Comparison of ENCODE assay signal across 14 cellular contexts in the genomic region with DNA sequence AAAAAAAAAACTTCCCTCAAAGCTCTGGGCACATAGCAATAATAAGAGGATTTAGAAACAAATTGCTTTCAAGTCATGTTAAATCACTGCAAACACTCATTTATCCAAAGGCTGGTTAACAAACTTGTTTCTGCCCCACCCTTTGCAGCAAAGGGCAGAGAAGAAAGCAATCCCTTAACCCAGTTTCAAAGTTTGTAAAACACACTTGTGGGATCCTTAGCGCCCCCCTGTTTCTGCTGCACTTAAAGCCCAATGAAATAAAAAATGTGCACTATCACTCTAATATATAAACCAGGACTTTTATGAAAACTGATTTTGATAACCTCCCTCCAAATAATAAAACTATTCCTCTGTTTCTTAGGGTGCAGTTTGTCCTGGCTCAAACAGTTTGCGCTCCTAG. TPM values are rescaled to one million over a fixed set of nuclear protein-coding genes. Genes with fewer than 3 reads are reported as not detected.
A peak's percentile ranks its signal among the peaks of the same experiment; 100 is the strongest.
DNase-seq lines count a peak whose midpoint lies in the region; ATAC-seq and TF ChIP-seq lines count a peak whose summit lies in the region.
"Had no signal": no experiment of that assay in that cellular context is flagged by ENCODE, and none has a peak within 500 bp of the region (broad histone marks: within the 10 kb centered on the region; RNA-seq: fewer than 3 reads in every experiment).

No MANE protein-coding gene starts in this region.

- no peak overlapping the region for H3K4me2 ChIP-seq in DND-41 (ENCODE audit: insufficient read depth, low read length)
- H3K4me2 ChIP-seq in PC-3 (ENCODE audit: low read length), result peak overlapping the region; percentile 92

- no peaks in the 10 kb centered on the region for H3K9me2 ChIP-seq in PC-3 (replicated peaks; ENCODE audit: low read length)

- BruUV-seq in PC-3 (replicated peaks; lab: Mats Ljungman, UMichigan), result no TSS peak

- H2AFZ ChIP-seq in DND-41 (ENCODE audit: low read depth, low read length), result no peak overlapping the region
- H2AFZ ChIP-seq in PC-3 (ENCODE audit: low read length), result peak overlapping the region; percentile 98

- H3K4me3 ChIP-seq in DND-41 (ENCODE audit: low read depth in 1 of 2, low read length in 2 of 2), result no peak overlapping the region
- peak overlapping the region; percentile 72 for H3K4me3 ChIP-seq in PC-3 (ENCODE audit: low read length)
- H3K4me3 ChIP-seq in fibroblast of pulmonary artery (replicated peaks; ENCODE audit: low read depth, low read length), result peak overlapping the region; percentile 70

- H3K4me1 ChIP-seq in DND-41 (ENCODE audit: insufficient read depth, low read length), result peaks cover 43% of the 10 kb centered on the region
- no peaks in the 10 kb centered on the region for H3K4me1 ChIP-seq in PC-3 (ENCODE audit: insufficient read depth, low read length)
- H3K4me1 ChIP-seq in foreskin keratinocyte, result no peaks in the 10 kb centered on the region

- H4K20me1 ChIP-seq in DND-41 (ENCODE audit: insufficient read depth, low read length), result no peaks in the 10 kb centered on the region
- no peaks in the 10 kb centered on the region for H4K20me1 ChIP-seq in PC-3 (ENCODE audit: low read length)

- peaks cover 3% of the 10 kb centered on the region; the same call in 1 of the 2 replicates for H3K36me3 ChIP-seq in DND-41 (ENCODE audit: insufficient read depth, low read length)
- H3K36me3 ChIP-seq in PC-3 (ENCODE audit: low read depth, low read length), result no peaks in the 10 kb centered on the region
- H3K36me3 ChIP-seq: gastroesophageal sphincter had no signal

- H3F3A ChIP-seq in PC-3 (ENCODE audit: low read length, unreplicated experiment), result no peaks in the 10 kb centered on the region

- H3K9me3 ChIP-seq in DND-41 (ENCODE audit: insufficient read depth, low read length, severe bottlenecking), result peaks cover 38% of the 10 kb centered on the region
- H3K9me3 ChIP-seq in PC-3 (ENCODE audit: low read length), result no peaks in the 10 kb centered on the region
- H3K9me3 ChIP-seq: gastroesophageal sphincter had no signal

- CTCF ChIA-PET in PC-3 (lab: Charles Lee), result interaction anchor here (0.6 to 1.5 kb wide), 4 partner anchors 175 to 1632 kb away, joined by 3 to 8 read pairs (median 4); no protein-coding TSS in a partner anchor

- H3K9ac ChIP-seq in DND-41 (ENCODE audit: low read depth, low read length), result no peak overlapping the region
- H3K9ac ChIP-seq in PC-3 (ENCODE audit: low read length), result no peak overlapping the region

- POLR2A ChIA-PET in PC-3 (lab: Charles Lee; ENCODE audit: unreplicated experiment), result no interaction called here

- H3K79me2 ChIP-seq in DND-41 (ENCODE audit: insufficient read depth, low read length) (no peaks in the 10 kb centered on the region), PC-3 (ENCODE audit: low read length) (no peaks in the 10 kb centered on the region)

- TF ChIP-seq CTCF in DND-41 (IDR thresholded peaks at IDR 0.05; ENCODE audit: borderline replicate concordance, extremely low read depth, low read length, poor library complexity, severe bottlenecking), result no peak
- 0 out of 2 replicates have a peak, but pooled peaks have one; percentile 13 for TF ChIP-seq CTCF in PC-3 (conservative IDR thresholded peaks at IDR 0.05; ENCODE audit: low read depth, low read length)
- peak; percentile 11 for TF ChIP-seq CTCF in fibroblast of pulmonary artery (IDR thresholded peaks at IDR 0.05; ENCODE audit: low read length, missing control alignments)
- no peak for TF ChIP-seq CTCF in foreskin keratinocyte (conservative IDR thresholded peaks at IDR 0.05)

- no peak for DNase-seq in DND-41
- DNase-seq in PC-3, result no peak
- DNase-seq in fibroblast of pulmonary artery (ENCODE audit: low read depth), result no peak
- peak; percentile 70 for DNase-seq in pons (ENCODE audit: low spot score)
- no peak for DNase-seq in foreskin keratinocyte
- DNase-seq in T-helper 9 cell, result no peak
- DNase-seq in DMS79 (lab: John Stamatoyannopoulos, UW), result no peak
- DNase-seq: CD4-positive, alpha-beta T cell; dermis blood vessel endothelial cell; NCI-H226 had no signal

- H3K27ac ChIP-seq in DND-41 (ENCODE audit: low read length), result peak overlapping the region; percentile 53; the same call in 1 of the 2 replicates
- H3K27ac ChIP-seq in PC-3 (ENCODE audit: low read length), result no peak overlapping the region
- no peak overlapping the region for H3K27ac ChIP-seq in foreskin keratinocyte
- H3K27ac ChIP-seq: gastroesophageal sphincter had no signal

- H3K27me3 ChIP-seq in DND-41 (ENCODE audit: insufficient read depth, low read length, poor library complexity), result no peaks in the 10 kb centered on the region
- 0 out of 2 replicates have a peak, but pooled peaks cover 3% of the 10 kb centered on the region for H3K27me3 ChIP-seq in PC-3 (ENCODE audit: low read length)
- peaks cover 92% of the 10 kb centered on the region for H3K27me3 ChIP-seq in foreskin keratinocyte

- intact Hi-C loops in PC-3 (cut with micrococcal nuclease), result loop anchor here (1.0 to 10.0 kb wide), 7 partner anchors 169 to 1761 kb away; a partner anchor contains a TSS

- ATAC-seq in DND-41 (ENCODE audit: insufficient read depth, low read depth), result no peak
- ATAC-seq in PC-3, result no peak
- no peak for ATAC-seq in GM21717 (IDR thresholded peaks at IDR 0.05; ENCODE audit: unreplicated experiment)
- no peak for ATAC-seq in foreskin keratinocyte
- ATAC-seq: gastroesophageal sphincter had no signal

RNA-seq across cellular contexts. Expression of a gene that starts 3.3 kb away (rescaled TPM):
- 0.11 and 0.23 TPM in 2 replicates for total RNA-seq in PC-3 (2014; rRNA removed)
- total RNA-seq in foreskin keratinocyte, result not detected in 2 replicates
- polyA plus RNA-seq in foreskin keratinocyte, result under 0.01 TPM in 1 of 2 replicates, not detected in the other
- total RNA-seq: CD4-positive, alpha-beta T cell; left lobe of liver; T-helper 2 cell treated with Interferon-gamma antibody and Interleukin-4, amounts not matched to agents 100 ng/mL and 5 ng/mL, for 36 hours had no signal

Comparison
In these comparisons a context has a peak if more than half of its experiments do, and no peak if none do; other contexts are left out.
1. H3K4me3 ChIP-seq: peak in PC-3 (single experiment) and fibroblast of pulmonary artery (single experiment); none in DND-41 (0 of 2).
2. CTCF ChIP-seq: peak in PC-3 (single experiment) and fibroblast of pulmonary artery (single experiment); none in DND-41 (single experiment) and foreskin keratinocyte (single experiment).